Comparison of ENCODE assay signal across 1 cellular context in genomic region chr22:20483771-20484170, GRCh38.
TF ChIP-seq lines count a peak whose summit lies in the region.

No MANE protein-coding gene starts in this region.

TF ChIP-seq in K562, 482 proteins besides CTCF, POLR2A, EP300 and RAD21:
- TF ChIP-seq ZSCAN29 (IDR thresholded peaks at IDR 0.05): 0 out of 2 replicates have a peak, but pooled peaks have one; percentile 24
- 0 out of 2 replicates have a peak, but pooled peaks have one; percentile 17 for TF ChIP-seq E2F3 (CRISPR knock-in tag; IDR thresholded peaks at IDR 0.05)
- TF ChIP-seq THAP12 (CRISPR knock-in tag; IDR thresholded peaks at IDR 0.05): no peak
- no peak for TF ChIP-seq ZNF121 (CRISPR knock-in tag; conservative IDR thresholded peaks at IDR 0.05)
- peak; percentile 55 for TF ChIP-seq POLR2G (IDR thresholded peaks at IDR 0.05; ENCODE audit: low read depth, low read length)
- TF ChIP-seq RBFOX2 (IDR thresholded peaks at IDR 0.05; ENCODE audit: low read depth, low read length): peak; percentile 22; the same call in 1 of the 2 replicates
